In the genomic region with DNA sequence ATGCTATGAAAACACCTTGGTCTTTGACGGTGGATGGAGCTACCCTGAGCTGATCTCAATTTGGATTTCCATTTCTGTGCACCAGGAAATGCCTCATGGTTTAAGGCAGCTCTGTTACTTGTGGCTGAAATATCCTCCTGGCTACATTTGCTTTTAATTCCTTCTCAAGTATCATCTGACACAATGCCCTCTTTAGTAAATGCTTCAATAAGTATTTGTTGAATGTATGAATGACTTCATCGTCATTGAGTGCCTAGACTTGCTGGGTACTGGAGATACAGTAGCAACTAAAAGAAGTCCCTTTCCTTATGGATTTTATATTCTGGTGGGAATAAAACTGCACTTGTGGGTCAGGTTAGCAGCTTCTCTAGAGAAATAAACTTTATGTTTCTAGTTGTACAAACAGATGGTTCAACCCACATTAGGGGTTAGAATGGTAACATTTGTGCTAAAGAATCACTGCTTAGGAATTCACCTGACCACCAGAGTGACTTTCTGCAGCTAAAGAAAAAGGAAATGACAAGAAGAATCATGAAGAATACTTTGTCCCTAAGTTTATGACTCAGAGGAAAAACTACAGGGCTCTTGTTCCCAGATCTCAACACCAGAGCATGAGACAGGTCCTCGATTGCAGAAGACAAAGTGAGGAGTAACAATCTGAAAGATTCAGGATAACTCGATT, we compare ENCODE assay signal across 10 cellular contexts. TPM values are rescaled to one million over a fixed set of nuclear protein-coding genes. Genes with fewer than 3 reads are reported as not detected.
DNase-seq lines count a peak whose midpoint lies in the region; ATAC-seq and FAIRE-seq lines count a peak whose summit lies in the region.
"Had no signal": no experiment of that assay in that cellular context is flagged by ENCODE, and none has a peak within 500 bp of the region (broad histone marks: within the 10 kb centered on the region; RNA-seq: fewer than 3 reads in every experiment).

No MANE protein-coding gene starts in this region.

- FAIRE-seq in GM18507 (lab: Jason Lieb, UNC): peak; percentile 33

- H3K27me3 ChIP-seq in ACC112 (ENCODE audit: insufficient read depth, low read length) (no peaks in the 10 kb centered on the region), SJSA1 (replicated peaks) (no peaks in the 10 kb centered on the region)

- H3K9me3 ChIP-seq in SJSA1 (replicated peaks): peaks cover 15% of the 10 kb centered on the region

- H3K27ac ChIP-seq in ACC112 (ENCODE audit: low read depth, low read length) (peak overlapping the region; percentile 97), SJSA1 (peak overlapping the region; percentile 69), caudate nucleus (ENCODE audit: low read depth, low read length) (no peak overlapping the region)
- H3K27ac ChIP-seq: SK-N-MC had no signal

- H2AFZ ChIP-seq in ACC112 (ENCODE audit: low read length, unreplicated experiment): no peak overlapping the region

- H3K4me1 ChIP-seq in ACC112 (ENCODE audit: control insufficient read depth, insufficient read depth, low read length, unreplicated experiment) (peaks cover 48% of the 10 kb centered on the region), SJSA1 (replicated peaks) (peaks cover 53% of the 10 kb centered on the region)

- peak overlapping the region; percentile 13; the same call in 1 of the 2 replicates for H3K4me3 ChIP-seq in ACC112 (ENCODE audit: low read depth, low read length)
- H3K4me3 ChIP-seq in SJSA1: no peak overlapping the region
- H3K4me3 ChIP-seq: SK-N-MC had no signal

- no peaks in the 10 kb centered on the region for H3K36me3 ChIP-seq in ACC112 (ENCODE audit: insufficient read depth, low read length)
- H3K36me3 ChIP-seq in SJSA1: no peaks in the 10 kb centered on the region

- ATAC-seq in GM18502 (IDR thresholded peaks at IDR 0.05; ENCODE audit: poor library complexity, unreplicated experiment) (no peak), left colon (no peak)

- intact Hi-C loops in left colon (cut with DNase I, micrococcal nuclease): no loop called here

- no peak for DNase-seq in GM18507 (ENCODE audit: extremely low spot score, insufficient read length, low read depth)
- peak in 1 of 2 experiments; percentile 90 for DNase-seq in SJSA1 (ENCODE audit: low read depth in 1 of 2, low spot score in 2 of 2)
- DNase-seq in fibroblast of peridontal ligament (ENCODE audit: extremely low read depth): peak; percentile 73
- no peak for DNase-seq in caudate nucleus (lab: John Stamatoyannopoulos, UW)
- DNase-seq in left colon: no peak
- no peak for DNase-seq in NCI-H1930 (lab: John Stamatoyannopoulos, UW)
- DNase-seq: NCI-H1092 had no signal

- no peaks in the 10 kb centered on the region for H3K79me2 ChIP-seq in ACC112 (ENCODE audit: control insufficient read depth, insufficient read depth, low read length, unreplicated experiment)

RNA-seq across cellular contexts. Expression of a gene that starts 21.8 kb away (rescaled TPM):
- total RNA-seq in SJSA1 (2014; rRNA removed; shearing (Covaris generic)): 4.0 and 6.6 TPM in 2 replicates
- 10 to 100 TPM; 24.3 to 24.7 TPM for total RNA-seq in left colon
